22 cellular contexts compared by ENCODE assay signal in the genomic region with DNA sequence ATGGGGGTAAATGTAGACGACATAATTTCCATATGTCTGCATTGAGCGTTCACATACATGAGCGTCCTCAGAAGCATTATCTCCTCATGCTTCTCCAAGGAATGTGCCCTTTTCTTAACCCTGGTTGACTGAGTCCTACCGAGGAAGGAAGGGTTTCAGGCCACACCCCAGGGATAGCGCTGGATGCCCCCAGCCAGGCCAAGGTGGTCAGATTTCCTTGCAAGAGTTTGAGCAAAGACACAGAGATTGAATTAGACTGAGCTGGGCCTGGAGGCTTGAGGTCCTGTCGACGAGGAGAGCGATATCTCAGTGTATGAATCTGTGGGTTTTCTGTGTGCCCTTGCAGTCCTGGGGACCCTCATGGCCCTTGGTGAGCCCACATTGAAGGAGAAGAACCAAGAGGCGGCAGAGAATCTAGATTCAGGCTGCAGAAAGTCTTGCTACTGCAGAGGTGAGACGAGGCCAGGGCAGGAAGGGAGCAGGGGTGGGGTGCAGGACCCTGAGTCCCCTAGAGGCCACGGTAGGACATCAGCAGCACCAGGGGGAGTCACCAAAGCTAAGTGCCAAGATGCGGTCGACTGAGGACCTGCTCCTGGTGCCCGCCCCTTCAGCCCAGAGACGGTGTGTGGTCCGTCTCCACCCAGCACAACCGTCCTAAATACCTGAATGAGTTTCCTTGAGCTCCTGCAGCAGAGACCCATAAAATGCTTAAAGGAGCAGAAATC.
DNase-seq lines count a peak whose midpoint lies in the region; ATAC-seq and TF ChIP-seq lines count a peak whose summit lies in the region.
"Had no signal": no experiment of that assay in that cellular context is flagged by ENCODE, and none has a peak within 500 bp of the region (broad histone marks: within the 10 kb centered on the region; RNA-seq: fewer than 3 reads in every experiment).

No MANE protein-coding gene starts in this region.

- ATAC-seq in activated CD8-positive, alpha-beta memory T cell treated with anti-CD3 and anti-CD28 coated beads, Interleukin-2, amount 10 ng/mL, durations not matched to agents 7 days and 5 days: no peak
- ATAC-seq: HCT116, Panc1 had no signal

- no peak overlapping the region for H2AK5ac ChIP-seq in H9 (ENCODE audit: insufficient read length, low read length)

- no peak overlapping the region for H2AFZ ChIP-seq in H9 (ENCODE audit: low read length)

- H3K4me1 Mint-ChIP-seq in activated CD8-positive, alpha-beta memory T cell treated with anti-CD3 and anti-CD28 coated beads, Interleukin-2, amount 10 ng/mL, durations not matched to agents 7 days and 5 days: no peaks in the 10 kb centered on the region
- H3K4me1 Mint-ChIP-seq in H9 (peaks cover 0 to 3% of the 10 kb centered on the region in 2 experiments; a peak in 1 of 4 replicates), osteocyte (ENCODE audit: unreplicated experiment) (no peaks in the 10 kb centered on the region), endothelial cell (ENCODE audit: unreplicated experiment) (no peaks in the 10 kb centered on the region)
- H3K4me1 Mint-ChIP-seq in activated naive CD8-positive, alpha-beta T cell treated with anti-CD3 and anti-CD28 coated beads for 36 hours: no peaks in the 10 kb centered on the region

- no peak overlapping the region for H3K27ac Mint-ChIP-seq in activated CD8-positive, alpha-beta memory T cell treated with anti-CD3 and anti-CD28 coated beads, Interleukin-2, amount 10 ng/mL, durations not matched to agents 7 days and 5 days
- H3K27ac Mint-ChIP-seq in H9 (no peak overlapping the region), osteocyte (ENCODE audit: unreplicated experiment) (no peak overlapping the region), endothelial cell (ENCODE audit: unreplicated experiment) (no peak overlapping the region)
- H3K27ac Mint-ChIP-seq in activated naive CD8-positive, alpha-beta T cell treated with anti-CD3 and anti-CD28 coated beads for 36 hours: no peak overlapping the region
- H3K27ac Mint-ChIP-seq: CD4-positive, CD25-positive, alpha-beta regulatory T cell had no signal

- no peaks in the 10 kb centered on the region; the same call in 1 of the 2 replicates for H3K27me3 ChIP-seq in H9 (ENCODE audit: insufficient read depth, low read length)

- no peaks in the 10 kb centered on the region for H3K79me1 ChIP-seq in H9 (ENCODE audit: insufficient read depth, low read depth, low read length, poor library complexity, severe bottlenecking)

- H4K20me1 ChIP-seq in H9 (ENCODE audit: control insufficient read depth, insufficient read depth, insufficient read length): no peaks in the 10 kb centered on the region

- H3K4me1 ChIP-seq in H9 (ENCODE audit: insufficient read depth, low read length): no peaks in the 10 kb centered on the region

- no peaks in the 10 kb centered on the region for H3K9me3 Mint-ChIP-seq in activated CD8-positive, alpha-beta memory T cell treated with anti-CD3 and anti-CD28 coated beads, Interleukin-2, amount 10 ng/mL, durations not matched to agents 7 days and 5 days (ENCODE audit: low read depth)
- H3K9me3 Mint-ChIP-seq in H9 (no peaks in the 10 kb centered on the region), osteocyte (ENCODE audit: unreplicated experiment) (no peaks in the 10 kb centered on the region), endothelial cell (ENCODE audit: unreplicated experiment) (no peaks in the 10 kb centered on the region)
- H3K9me3 Mint-ChIP-seq in activated naive CD8-positive, alpha-beta T cell treated with anti-CD3 and anti-CD28 coated beads for 36 hours: no peaks in the 10 kb centered on the region
- H3K9me3 Mint-ChIP-seq: CD4-positive, CD25-positive, alpha-beta regulatory T cell had no signal

- H2BK12ac ChIP-seq in H9 (ENCODE audit: insufficient read length, low read depth, low read length): no peak overlapping the region

- CTCF ChIA-PET in activated CD8-positive, alpha-beta memory T cell treated with anti-CD3 and anti-CD28 coated beads, Interleukin-2, amount 10 ng/mL, durations not matched to agents 7 days and 5 days (lab: Charles Lee): no interaction called here

- no peak overlapping the region for H3K18ac ChIP-seq in H9 (ENCODE audit: insufficient read length, low read depth, low read length)

- no peak overlapping the region for H2BK120ac ChIP-seq in H9 (ENCODE audit: low read depth, low read length, poor library complexity, severe bottlenecking)

- H3K23ac ChIP-seq in H9 (ENCODE audit: insufficient read length, low read depth, low read length): no peak overlapping the region

- DNase-seq in activated CD8-positive, alpha-beta memory T cell treated with anti-CD3 and anti-CD28 coated beads, Interleukin-2, amount 10 ng/mL, durations not matched to agents 7 days and 5 days: peak; percentile 11
- DNase-seq in activated CD8-positive, alpha-beta memory T cell treated with anti-CD3 and anti-CD28 coated beads, Interleukin-2, amount 50 U/mL, for 48 hours: no peak
- peak; percentile 10 for DNase-seq in H9
- peak; percentile 60 for DNase-seq in coronary artery (ENCODE audit: low spot score)
- DNase-seq in osteocyte (ENCODE audit: extremely low spot score, unreplicated experiment): peak; percentile 64
- DNase-seq in CD1c-positive myeloid dendritic cell (ENCODE audit: extremely low spot score): no peak
- no peak for DNase-seq in activated naive CD8-positive, alpha-beta T cell treated with anti-CD3 and anti-CD28 coated beads for 36 hours
- DNase-seq in endothelial cell (ENCODE audit: low spot score): no peak
- DNase-seq: CD4-positive, CD25-positive, alpha-beta regulatory T cell; DMS153; DND-41; NCI-H1092; NCI-H1417 treated with DMSO at 0.1 percent for 48 hours; NCI-H1694 treated with DMSO at 0.1 percent for 48 hours; NCI-H2081; NCI-H2171; NCI-H226; NCI-H510A; NCI-H69; SIG-M5 had no signal

- H3K27ac ChIP-seq in H9 (ENCODE audit: insufficient read length, low read depth, low read length): no peak overlapping the region
- H3K27ac ChIP-seq in coronary artery: no peak overlapping the region

- H3K27me3 Mint-ChIP-seq in activated CD8-positive, alpha-beta memory T cell treated with anti-CD3 and anti-CD28 coated beads, Interleukin-2, amount 10 ng/mL, durations not matched to agents 7 days and 5 days: peaks cover under 1% of the 10 kb centered on the region
- H3K27me3 Mint-ChIP-seq in H9 (ENCODE audit: low read depth) (peaks cover 30% of the 10 kb centered on the region), osteocyte (ENCODE audit: unreplicated experiment) (no peaks in the 10 kb centered on the region), endothelial cell (ENCODE audit: unreplicated experiment) (peaks cover 3% of the 10 kb centered on the region)
- peaks cover 4% of the 10 kb centered on the region for H3K27me3 Mint-ChIP-seq in activated naive CD8-positive, alpha-beta T cell treated with anti-CD3 and anti-CD28 coated beads for 36 hours

- H4K91ac ChIP-seq in H9 (ENCODE audit: insufficient read length, low read depth, low read length): no peak overlapping the region

- H3K36me3 Mint-ChIP-seq in activated CD8-positive, alpha-beta memory T cell treated with anti-CD3 and anti-CD28 coated beads, Interleukin-2, amount 10 ng/mL, durations not matched to agents 7 days and 5 days: no peaks in the 10 kb centered on the region
- H3K36me3 Mint-ChIP-seq in H9 (ENCODE audit: insufficient read depth in 1 of 3, low read depth in 3 of 3) (no peaks in the 10 kb centered on the region), osteocyte (ENCODE audit: unreplicated experiment) (no peaks in the 10 kb centered on the region), endothelial cell (ENCODE audit: low read depth, unreplicated experiment) (no peaks in the 10 kb centered on the region)
- no peaks in the 10 kb centered on the region for H3K36me3 Mint-ChIP-seq in activated naive CD8-positive, alpha-beta T cell treated with anti-CD3 and anti-CD28 coated beads for 36 hours
- H3K36me3 Mint-ChIP-seq: CD4-positive, CD25-positive, alpha-beta regulatory T cell had no signal

- H3K14ac ChIP-seq in H9 (ENCODE audit: insufficient read depth, low read length): no peak overlapping the region

- no peak overlapping the region for H2BK15ac ChIP-seq in H9 (ENCODE audit: low read depth, low read length)

- WGBS in H9 (ENCODE audit: extremely low coverage, insufficient read length, low lambda C conversion rate): no CpG with 5 or more reads among the region's 17 CpGs

- H4K5ac ChIP-seq in H9 (ENCODE audit: insufficient read length, low read depth, low read length): no peak overlapping the region

- H2BK5ac ChIP-seq in H9 (ENCODE audit: insufficient read length, low read length): no peak overlapping the region

- H2BK20ac ChIP-seq in H9 (ENCODE audit: low read depth, low read length, poor library complexity, severe bottlenecking): no peak overlapping the region

- no peak overlapping the region for H3T11ph ChIP-seq in H9 (ENCODE audit: low read length)

- H3K9me3 ChIP-seq in H9 (ENCODE audit: control insufficient read depth, low read depth, low read length): no peaks in the 10 kb centered on the region

- H3K56ac ChIP-seq in H9 (ENCODE audit: insufficient read length, low read depth, low read length): no peak overlapping the region

- H3K4me3 Mint-ChIP-seq in activated CD8-positive, alpha-beta memory T cell treated with anti-CD3 and anti-CD28 coated beads, Interleukin-2, amount 10 ng/mL, durations not matched to agents 7 days and 5 days: no peak overlapping the region
- H3K4me3 Mint-ChIP-seq in H9 (no peak overlapping the region), osteocyte (ENCODE audit: unreplicated experiment) (no peak overlapping the region), endothelial cell (ENCODE audit: unreplicated experiment) (no peak overlapping the region)
- no peak overlapping the region for H3K4me3 Mint-ChIP-seq in activated naive CD8-positive, alpha-beta T cell treated with anti-CD3 and anti-CD28 coated beads for 36 hours
- H3K4me3 Mint-ChIP-seq: CD4-positive, CD25-positive, alpha-beta regulatory T cell had no signal

- no peaks in the 10 kb centered on the region for H3K79me2 ChIP-seq in H9 (ENCODE audit: insufficient read depth, low read length)

- no peak overlapping the region for H3K4ac ChIP-seq in H9 (ENCODE audit: low read depth, low read length)

- H3K23me2 ChIP-seq in H9 (ENCODE audit: insufficient read length, low read depth, low read length, poor library complexity, severe bottlenecking): no peaks in the 10 kb centered on the region

- H4K8ac ChIP-seq in H9 (replicated peaks; ENCODE audit: insufficient read length, low read depth, low read length): no peak overlapping the region

- H3K9ac ChIP-seq in H9 (ENCODE audit: extremely low read depth, insufficient read length, low read length): no peak overlapping the region

- H3K4me2 ChIP-seq in H9 (ENCODE audit: insufficient read depth, insufficient read length, low read length): no peak overlapping the region

- no peak overlapping the region for H3K4me3 ChIP-seq in coronary artery

- no peak for TF ChIP-seq CTCF in H9 (conservative IDR thresholded peaks at IDR 0.05)
- TF ChIP-seq CTCF in coronary artery (IDR thresholded peaks at IDR 0.05): no peak
- no peak for TF ChIP-seq CTCF in osteocyte (IDR thresholded peaks at IDR 0.05)
- no peak for TF ChIP-seq CTCF in endothelial cell (IDR thresholded peaks at IDR 0.05; ENCODE audit: unreplicated experiment)

Comparison
In these comparisons a context has a peak if more than half of its experiments do, and no peak if none do; other contexts are left out.
1. DNase-seq: peak in activated CD8-positive, alpha-beta memory T cell treated with anti-CD3 and anti-CD28 coated beads, Interleukin-2, amount 10 ng/mL, durations not matched to agents 7 days and 5 days (single experiment), H9 (single experiment), coronary artery (single experiment) and osteocyte (single experiment); none in activated CD8-positive, alpha-beta memory T cell treated with anti-CD3 and anti-CD28 coated beads, Interleukin-2, amount 50 U/mL, for 48 hours (single experiment), CD1c-positive myeloid dendritic cell (single experiment), activated naive CD8-positive, alpha-beta T cell treated with anti-CD3 and anti-CD28 coated beads for 36 hours (single experiment) and endothelial cell (single experiment).